ENCODE assay signal across 12 cellular contexts in genomic region chr5:142327111-142327842, GRCh38. TPM values are rescaled to one million over a fixed set of nuclear protein-coding genes. Genes with fewer than 3 reads are reported as not detected.
A peak's percentile ranks its signal among the peaks of the same experiment; 100 is the strongest.
DNase-seq lines count a peak whose midpoint lies in the region; ATAC-seq, FAIRE-seq and TF ChIP-seq lines count a peak whose summit lies in the region.
"Had no signal": no experiment of that assay in that cellular context is flagged by ENCODE, and none has a peak within 500 bp of the region (broad histone marks: within the 10 kb centered on the region; RNA-seq: fewer than 3 reads in every experiment).

No MANE protein-coding gene starts in this region.

- H3K4me2 ChIP-seq in A549: peak overlapping the region; percentile 94

- TF ChIP-seq RAD21 in A549 (conservative IDR thresholded peaks at IDR 0.05 in 1 of 2, IDR thresholded peaks at IDR 0.05 in 1 of 2): no peak

- FAIRE-seq in A549 (lab: Jason Lieb, UNC): no peak

- no peaks in the 10 kb centered on the region for H3K9me3 ChIP-seq in A549

- TF ChIP-seq POLR2A in A549 (IDR thresholded peaks at IDR 0.05; ENCODE audit: low read length): no peak

- no peak for ATAC-seq in A549

- POLR2A ChIA-PET in A549 (lab: Yijun Ruan, JAX): interaction anchor here (0.6 to 0.8 kb wide), 3 partner anchors 29 to 340 kb away, joined by 3 to 4 read pairs (median 3); no protein-coding TSS in a partner anchor

- no peak for TF ChIP-seq CTCF in A549 (IDR thresholded peaks at IDR 0.05)
- peak; percentile 43 for TF ChIP-seq CTCF in brain microvascular endothelial cell (IDR thresholded peaks at IDR 0.05; ENCODE audit: low read depth, low read length, missing control alignments)
- TF ChIP-seq CTCF in kidney epithelial cell (IDR thresholded peaks at IDR 0.05; ENCODE audit: insufficient read depth, low read length, poor library complexity, severe bottlenecking): peak; percentile 22

- no peak for DNase-seq in A549 (ENCODE audit: low read depth in 1 of 2, low spot score in 1 of 2)
- DNase-seq in HCEC 1CT: peak; percentile 83
- DNase-seq in brain microvascular endothelial cell: peak; percentile 74
- DNase-seq in kidney epithelial cell (ENCODE audit: low read depth): no peak
- no peak for DNase-seq in NCI-H69 (lab: John Stamatoyannopoulos, UW)
- DNase-seq in NCI-H2081 (lab: John Stamatoyannopoulos, UW): no peak
- no peak for DNase-seq in GDM1 (lab: John Stamatoyannopoulos, UW)
- no peak for DNase-seq in stimulated activated naive CD4-positive, alpha-beta T cell treated with Interleukin-2 at 50 U/mL for 16 hours (lab: John Stamatoyannopoulos, UW)
- DNase-seq: activated CD4-positive, alpha-beta T cell treated with anti-CD3 and anti-CD28 coated beads, Interleukin-2, amount 10 ng/mL, durations not matched to agents 24 days and 14 days; cerebellar nuclear complex; COR-L47; NCI-H446 had no signal

- H3K4me3 ChIP-seq in A549 (no peak overlapping the region), brain microvascular endothelial cell (ENCODE audit: low read depth, low read length) (no peak overlapping the region), kidney epithelial cell (ENCODE audit: low read depth, low read length) (no peak overlapping the region)

- 74% methylated on average over 9 of the region's 9 CpGs for WGBS in A549 (ENCODE audit: missing lambda C conversion rate)

- H3K27me3 ChIP-seq in brain microvascular endothelial cell (replicated peaks) (no peaks in the 10 kb centered on the region), kidney epithelial cell (ENCODE audit: control insufficient read depth, insufficient read depth, low read length) (no peaks in the 10 kb centered on the region)

- TF ChIP-seq EP300 in A549 (IDR thresholded peaks at IDR 0.05): no peak

- H3K36me3 ChIP-seq in brain microvascular endothelial cell (replicated peaks) (peaks cover 9% of the 10 kb centered on the region), kidney epithelial cell (ENCODE audit: control insufficient read depth, insufficient read depth, low read length) (no peaks in the 10 kb centered on the region)

- H3K27ac ChIP-seq in A549: peak overlapping the region; percentile 89 to 100
- peak overlapping the region; percentile 84 for H3K27ac ChIP-seq in brain microvascular endothelial cell

- CTCF ChIA-PET in A549 (lab: Yijun Ruan, JAX): interaction anchor here (0.9 to 3.0 kb wide), 5 partner anchors 9 to 372 kb away, joined by 3 to 20 read pairs (median 3); no protein-coding TSS in a partner anchor

- in situ Hi-C loops in brain microvascular endothelial cell (cut with HindIII; ENCODE audit: low pct_ligation_motif_present, low sequenced_read_pairs): no loop called here

- H3K4me1 ChIP-seq in A549: peaks cover 28% of the 10 kb centered on the region

TF ChIP-seq in A549, 52 proteins besides CTCF, POLR2A, EP300 and RAD21:
- TF ChIP-seq FOSL2 (IDR thresholded peaks at IDR 0.05) (no peak), FOSL2 (CRISPR knock-in tag; IDR thresholded peaks at IDR 0.05) (no peak), BCL3 (IDR thresholded peaks at IDR 0.05) (no peak), TP53 (CRISPR knock-in tag; IDR thresholded peaks at IDR 0.05) (no peak), MAX (IDR thresholded peaks at IDR 0.05) (no peak), HOXB13 (CRISPR knock-in tag; IDR thresholded peaks at IDR 0.05; ENCODE audit: low read depth) (no peak), RARB (CRISPR knock-in tag; IDR thresholded peaks at IDR 0.05) (no peak), ZNF302 (CRISPR knock-in tag; IDR thresholded peaks at IDR 0.05) (no peak)
- TF ChIP-seq, protein P1, sequence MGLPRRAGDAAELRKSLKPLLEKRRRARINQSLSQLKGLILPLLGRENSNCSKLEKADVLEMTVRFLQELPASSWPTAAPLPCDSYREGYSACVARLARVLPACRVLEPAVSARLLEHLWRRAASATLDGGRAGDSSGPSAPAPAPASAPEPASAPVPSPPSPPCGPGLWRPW (IDR thresholded peaks at IDR 0.05): no peak

RNA-seq across cellular contexts. Expression of gene SPRY4, which starts 2.5 kb away (rescaled TPM):
- polyA plus RNA-seq in A549 (2011; rRNA removed): 5.7 and 6.7 TPM in 2 replicates
- 3.6 and 5.0 TPM in 2 replicates for polyA plus RNA-seq in A549 (2012; cell fraction: cytosol; rRNA removed)
- 15.6 and 17.1 TPM in 2 replicates for polyA plus RNA-seq in A549 (2012; cell fraction: nucleus; rRNA removed)
- polyA plus RNA-seq in A549 (2017; fragmentation: RNase III; extraction: RNeasy Plus Mini Kit Qiagen cat#74134 plus additional on column Dnase treatment): 3.0 to 3.4 TPM (median 3.3 TPM) in 3 replicates
- polyA minus RNA-seq in A549 (2011; rRNA and poly(A)+ RNA removed): 14.0 and 17.9 TPM in 2 replicates
- 34.7 and 36.9 TPM in 2 replicates for total RNA-seq in kidney epithelial cell

Comparison
In these comparisons a context has a peak if more than half of its experiments do, and no peak if none do; other contexts are left out.
1. DNase-seq: peak in HCEC 1CT (single experiment) and brain microvascular endothelial cell (single experiment); none in A549 (0 of 2), kidney epithelial cell (single experiment), NCI-H69 (single experiment), NCI-H2081 (0 of 2), GDM1 (single experiment) and stimulated activated naive CD4-positive, alpha-beta T cell treated with Interleukin-2 at 50 U/mL for 16 hours (single experiment).